In the genomic region with DNA sequence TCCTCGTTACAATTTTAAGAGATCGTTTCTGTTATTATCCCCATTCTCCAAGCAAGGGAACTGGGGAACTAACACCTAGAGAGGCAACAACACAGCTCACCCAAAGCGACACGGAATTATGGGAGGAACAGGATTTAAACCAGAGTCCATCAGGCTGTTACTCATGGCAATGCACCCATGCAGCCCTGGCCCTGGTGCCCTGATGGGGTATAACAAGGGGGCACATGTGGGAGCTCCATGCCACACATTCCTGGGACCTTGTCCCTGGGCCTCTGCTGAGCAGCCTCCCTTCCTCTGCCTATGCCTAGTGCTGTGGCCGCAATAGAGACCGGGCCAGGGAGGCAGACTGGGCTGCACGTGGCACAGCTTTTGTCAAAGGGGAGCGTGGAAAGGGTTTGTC, we compare ENCODE assay signal across 22 cellular contexts. TPM values are rescaled to one million over a fixed set of nuclear protein-coding genes. Genes with fewer than 3 reads are reported as not detected.
"Had no signal": no experiment of that assay in that cellular context is flagged by ENCODE, and none has a peak within 500 bp of the region (broad histone marks: within the 10 kb centered on the region; RNA-seq: fewer than 3 reads in every experiment).

No MANE protein-coding gene starts in this region.

- DNase-seq: KBM-7, MV-4-11, NCI-H1048, NCI-H1105, NCI-H1417 treated with DMSO at 0.1 percent for 48 hours, NCI-H187, NCI-H2029, NCI-H2081 treated with DMSO at 0.1 percent for 48 hours, NCI-H2171, NCI-H226, NCI-H446, NCI-H510A, NCI-H69, NCI-H774, RPMI8226, SHP77, SK-N-SH, SW 1271 had no signal

- H3K4me2 ChIP-seq: SK-N-SH had no signal

- H3K9me3 ChIP-seq: SK-N-SH had no signal

RNA-seq across cellular contexts. Expression of a gene that starts 13.3 kb away (rescaled TPM):
- total RNA-seq: HT-29, LHCN-M2, MCF 10A, SK-MEL-5 had no signal
